34 cellular contexts compared by ENCODE assay signal in genomic region chr11:104841185-104841584, GRCh38. TPM values are rescaled to one million over a fixed set of nuclear protein-coding genes. Genes with fewer than 3 reads are reported as not detected.
"Had no signal": no experiment of that assay in that cellular context is flagged by ENCODE, and none has a peak within 500 bp of the region (broad histone marks: within the 10 kb centered on the region; RNA-seq: fewer than 3 reads in every experiment).

No MANE protein-coding gene starts in this region.

- H3K9me3 ChIP-seq: Peyer's patch had no signal

- H3K27me3 Mint-ChIP-seq: activated CD4-positive, alpha-beta T cell treated with anti-CD3 and anti-CD28 coated beads for 36 hours; activated CD4-positive, alpha-beta T cell treated with anti-CD3 and anti-CD28 coated beads, Interleukin-2, amount 10 ng/mL, durations not matched to agents 7 days and 5 days; activated naive CD4-positive, alpha-beta T cell treated with anti-CD3 and anti-CD28 coated beads, Interleukin-2, amount 50 U/mL, for 24 hours; activated naive CD8-positive, alpha-beta T cell treated with anti-CD3 and anti-CD28 coated beads, Interleukin-2, amount 10 ng/mL, durations not matched to agents 7 days and 5 days; activated T-cell treated with anti-CD3 and anti-CD28 coated beads, Interleukin-2, amount 50 U/mL, for 24 hours had no signal

- H3K36me3 ChIP-seq: ascending aorta, cardiac muscle cell, Peyer's patch had no signal

- H3K4me1 ChIP-seq: ascending aorta, Peyer's patch had no signal

- H3K4me3 ChIP-seq: ascending aorta, cardiac muscle cell, Peyer's patch, SK-N-MC had no signal

- H3K27ac Mint-ChIP-seq: activated CD4-positive, alpha-beta T cell treated with anti-CD3 and anti-CD28 coated beads for 36 hours; activated CD4-positive, alpha-beta T cell treated with anti-CD3 and anti-CD28 coated beads, Interleukin-2, amount 10 ng/mL, durations not matched to agents 7 days and 5 days; activated CD8-positive, alpha-beta T cell treated with anti-CD3 and anti-CD28 coated beads, Interleukin-2, amount 10 ng/mL, durations not matched to agents 7 days and 5 days; activated naive CD4-positive, alpha-beta T cell treated with anti-CD3 and anti-CD28 coated beads, Interleukin-2, amount 50 U/mL, for 24 hours; activated naive CD8-positive, alpha-beta T cell treated with anti-CD3 and anti-CD28 coated beads, Interleukin-2, amount 10 ng/mL, durations not matched to agents 7 days and 5 days; activated T-cell treated with anti-CD3 and anti-CD28 coated beads, Interleukin-2, amount 50 U/mL, for 24 hours; activated T-helper 2 cell treated with anti-CD3 and anti-CD28 coated beads, Interferon-gamma antibody, Interleukin-2, Interleukin-4, amounts not matched to agents 10 μg/mL and 5 μg/mL and 100 μg/mL, durations not matched to agents 14 hours and 24 hours and 36 hours; T-helper 1 cell treated with Interleukin-12 subunit alpha and Interleukin-12 subunit beta and Interleukin-4 antibody, amounts not matched to agents 30 μg/mL and 1 μg/mL, for 36 hours; T-helper 2 cell treated with Interferon-gamma antibody and Interleukin-4, amounts not matched to agents 5 μg/mL and 100 μg/mL, for 36 hours had no signal

- ATAC-seq: activated CD4-positive, alpha-beta T cell treated with anti-CD3 and anti-CD28 coated beads for 36 hours; activated CD4-positive, CD25-positive, alpha-beta regulatory T cell treated with anti-CD3 and anti-CD28 coated beads, Interleukin-2, amount 50 U/mL, for 24 hours; activated CD8-positive, alpha-beta T cell treated with anti-CD3 and anti-CD28 coated beads, Interleukin-2, amount 10 ng/mL, durations not matched to agents 7 days and 5 days; PC-3 had no signal

- H3K4me1 Mint-ChIP-seq: activated CD4-positive, alpha-beta T cell treated with anti-CD3 and anti-CD28 coated beads for 36 hours; activated CD4-positive, alpha-beta T cell treated with anti-CD3 and anti-CD28 coated beads, Interleukin-2, amount 10 ng/mL, durations not matched to agents 7 days and 5 days; activated naive CD4-positive, alpha-beta T cell treated with anti-CD3 and anti-CD28 coated beads, Interleukin-2, amount 50 U/mL, for 24 hours; activated naive CD8-positive, alpha-beta T cell treated with anti-CD3 and anti-CD28 coated beads, Interleukin-2, amount 10 ng/mL, durations not matched to agents 7 days and 5 days had no signal

- H3K27me3 ChIP-seq: ascending aorta, cardiac muscle cell, Peyer's patch had no signal

- H3K27ac ChIP-seq: ascending aorta, cardiac muscle cell, Peyer's patch, RWPE1, SK-N-MC had no signal

- H3K4me3 Mint-ChIP-seq: activated CD4-positive, alpha-beta T cell treated with anti-CD3 and anti-CD28 coated beads for 36 hours; activated CD4-positive, alpha-beta T cell treated with anti-CD3 and anti-CD28 coated beads, Interleukin-2, amount 10 ng/mL, durations not matched to agents 7 days and 5 days; activated CD8-positive, alpha-beta T cell treated with anti-CD3 and anti-CD28 coated beads, Interleukin-2, amount 10 ng/mL, durations not matched to agents 7 days and 5 days; activated naive CD4-positive, alpha-beta T cell treated with anti-CD3 and anti-CD28 coated beads, Interleukin-2, amount 50 U/mL, for 24 hours; activated naive CD8-positive, alpha-beta T cell treated with anti-CD3 and anti-CD28 coated beads, Interleukin-2, amount 10 ng/mL, durations not matched to agents 7 days and 5 days; activated T-cell treated with anti-CD3 and anti-CD28 coated beads, Interleukin-2, amount 50 U/mL, for 24 hours; T-helper 1 cell treated with Interleukin-12 subunit alpha and Interleukin-12 subunit beta and Interleukin-4 antibody, amounts not matched to agents 30 μg/mL and 1 μg/mL, for 36 hours; T-helper 2 cell treated with Interferon-gamma antibody and Interleukin-4, amounts not matched to agents 5 μg/mL and 100 μg/mL, for 36 hours had no signal

- DNase-seq: activated CD4-positive, alpha-beta T cell treated with anti-CD3 and anti-CD28 coated beads for 36 hours; activated CD4-positive, alpha-beta T cell treated with anti-CD3 and anti-CD28 coated beads, Interleukin-2, amount 10 ng/mL, durations not matched to agents 7 days and 5 days; activated CD4-positive, alpha-beta T cell treated with anti-CD3 and anti-CD28 coated beads, Interleukin-2, amount 50 U/mL, for 48 hours; activated CD8-positive, alpha-beta T cell treated with anti-CD3 and anti-CD28 coated beads, Interleukin-2, amount 10 ng/mL, durations not matched to agents 7 days and 5 days; activated gamma-delta T cell; activated naive CD4-positive, alpha-beta T cell treated with Interleukin-2 at 50 U/mL for 16 hours; activated naive CD8-positive, alpha-beta T cell treated with anti-CD3 and anti-CD28 coated beads, Interleukin-2, amount 10 ng/mL, durations not matched to agents 7 days and 5 days; activated T-cell treated with anti-CD3 and anti-CD28 coated beads, Interleukin-2, amount 50 U/mL, for 24 hours; amygdala; Kasumi-1; MM.1S; MV-4-11; NCI-H1092; NCI-H1436 treated with DMSO at 0.1 percent for 48 hours; NCI-H187; NCI-H2029 treated with DMSO at 0.1 percent for 48 hours; NCI-H2107; NCI-H2171; NCI-H510A; NCI-H526; NCI-H748 treated with DMSO at 0.1 percent for 48 hours; NK-92 treated with Interleukin-12 subunit alpha and Interleukin-12 subunit beta, amount 100 ng/mL, for 24 hours; PC-3; Peyer's patch; Right ventricle myocardium superior had no signal

RNA-seq across cellular contexts. Expression of gene CASP12, which starts 57.1 kb away (rescaled TPM):
- total RNA-seq: activated CD4-positive, alpha-beta T cell treated with anti-CD3 and anti-CD28 coated beads for 36 hours; activated CD4-positive, alpha-beta T cell treated with anti-CD3 and anti-CD28 coated beads, Interleukin-2, amount 10 ng/mL, durations not matched to agents 7 days and 5 days; activated CD8-positive, alpha-beta T cell treated with anti-CD3 and anti-CD28 coated beads, Interleukin-2, amount 10 ng/mL, durations not matched to agents 7 days and 5 days; activated naive CD8-positive, alpha-beta T cell treated with anti-CD3 and anti-CD28 coated beads, Interleukin-2, amount 10 ng/mL, durations not matched to agents 7 days and 5 days; activated T-helper 2 cell treated with anti-CD3 and anti-CD28 coated beads, Interferon-gamma antibody, Interleukin-2, Interleukin-4, amounts not matched to agents 10 μg/mL and 5 μg/mL and 100 μg/mL, durations not matched to agents 14 hours and 24 hours and 36 hours; cardiac muscle cell; PC-3 had no signal
